12 cellular contexts compared by ENCODE assay signal in genomic region chr6:127300411-127300810, GRCh38. TPM values are rescaled to one million over a fixed set of nuclear protein-coding genes. Genes with fewer than 3 reads are reported as not detected.
DNase-seq lines count a peak whose midpoint lies in the region; ATAC-seq and TF ChIP-seq lines count a peak whose summit lies in the region.
"Had no signal": no experiment of that assay in that cellular context is flagged by ENCODE, and none has a peak within 500 bp of the region (broad histone marks: within the 10 kb centered on the region; RNA-seq: fewer than 3 reads in every experiment).

No MANE protein-coding gene starts in this region.

- CTCF ChIA-PET in MCF 10A (lab: Yijun Ruan, JAX) (interaction anchor here (0.5 to 4.2 kb wide), 11 partner anchors 15 to 1541 kb away, joined by 3 to 52 read pairs (median 4); partner anchors contain the start of gene RNF146), WTC11 (lab: Charles Lee) (interaction anchor here (1.4 to 2.3 kb wide), 2 partner anchors 34 to 120 kb away, joined by 5 to 10 read pairs; partner anchors contain the start of gene RNF146)

- intact Hi-C loops in MCF 10A (cut with micrococcal nuclease) (loop anchor here (5.0 kb wide), 1 partner anchor 42 kb away; the partner anchor contains the start of gene ECHDC1), breast epithelium (cut with DNase I; ENCODE audit: low total_unique reads) (no loop called here)

- H3K4me1 Mint-ChIP-seq in MCF 10A (ENCODE audit: insufficient read depth, unreplicated experiment): peaks cover 13% of the 10 kb centered on the region
- peaks cover 15% of the 10 kb centered on the region for H3K4me1 Mint-ChIP-seq in WTC11
- H3K4me1 Mint-ChIP-seq in glutamatergic neuron (ENCODE audit: low read depth, unreplicated experiment): peaks cover 10% of the 10 kb centered on the region
- peaks cover 7% of the 10 kb centered on the region for H3K4me1 Mint-ChIP-seq in type B pancreatic cell (ENCODE audit: unreplicated experiment)

- TF ChIP-seq POLR2A in breast epithelium (IDR thresholded peaks at IDR 0.05): no peak

- peak; percentile 14 for DNase-seq in MCF 10A (ENCODE audit: unreplicated experiment)
- no peak for DNase-seq in breast epithelium (ENCODE audit: low spot score in 2 of 2)
- no peak for DNase-seq in WTC11 (ENCODE audit: low spot score)
- peak; percentile 26 for DNase-seq in glutamatergic neuron
- no peak for DNase-seq in type B pancreatic cell (ENCODE audit: extremely low spot score, unreplicated experiment)
- DNase-seq in NCI-H146 treated with DMSO at 0.1 percent for 48 hours (lab: John Stamatoyannopoulos, UW; ENCODE audit: unreplicated experiment): no peak
- DNase-seq in NCI-H1694 treated with DMSO at 0.1 percent for 48 hours (lab: John Stamatoyannopoulos, UW): no peak
- DNase-seq: activated T-cell treated with anti-CD3 and anti-CD28 coated beads, Interleukin-2, amount 50 U/mL, for 72 hours; NCI-H2081; T-helper 1 cell had no signal

- TF ChIP-seq CTCF in MCF 10A (IDR thresholded peaks at IDR 0.05; ENCODE audit: unreplicated experiment) (no peak), breast epithelium (IDR thresholded peaks at IDR 0.05) (no peak), WTC11 (IDR thresholded peaks at IDR 0.05) (no peak), glutamatergic neuron (IDR thresholded peaks at IDR 0.05; ENCODE audit: partially characterized antibody, unreplicated experiment) (no peak), type B pancreatic cell (conservative IDR thresholded peaks at IDR 0.05) (no peak)

- POLR2A ChIA-PET in MCF 10A (lab: Yijun Ruan, JAX): interaction anchor here (1.1 to 1.3 kb wide), 2 partner anchors 9 to 17 kb away, joined by 3 read pairs; no protein-coding TSS in a partner anchor
- POLR2A ChIA-PET in WTC11 (lab: Charles Lee): no interaction called here

- H3K36me3 ChIP-seq in breast epithelium: no peaks in the 10 kb centered on the region

- H3K36me3 Mint-ChIP-seq in MCF 10A (ENCODE audit: insufficient read depth, unreplicated experiment) (peaks cover 15% of the 10 kb centered on the region), WTC11 (peaks cover 18% of the 10 kb centered on the region), glutamatergic neuron (ENCODE audit: unreplicated experiment) (no peaks in the 10 kb centered on the region), type B pancreatic cell (peaks cover 11% of the 10 kb centered on the region)

- H3K4me1 ChIP-seq in breast epithelium: no peaks in the 10 kb centered on the region

- H3K4me3 ChIP-seq in breast epithelium: no peak overlapping the region
- H3K4me3 ChIP-seq: BLaER1 had no signal

- H3K9me3 ChIP-seq in breast epithelium: no peaks in the 10 kb centered on the region

- H3K27me3 Mint-ChIP-seq in MCF 10A (ENCODE audit: insufficient read depth, unreplicated experiment): no peaks in the 10 kb centered on the region
- H3K27me3 Mint-ChIP-seq in WTC11 (ENCODE audit: low read depth): no peaks in the 10 kb centered on the region
- H3K27me3 Mint-ChIP-seq in glutamatergic neuron (ENCODE audit: unreplicated experiment): no peaks in the 10 kb centered on the region
- no peaks in the 10 kb centered on the region for H3K27me3 Mint-ChIP-seq in type B pancreatic cell

- no peak overlapping the region for H3K27ac ChIP-seq in breast epithelium
- H3K27ac ChIP-seq: BLaER1 had no signal

- no peaks in the 10 kb centered on the region for H3K27me3 ChIP-seq in breast epithelium
- H3K27me3 ChIP-seq: BLaER1 had no signal

- H3K9me3 Mint-ChIP-seq in MCF 10A (ENCODE audit: unreplicated experiment) (no peaks in the 10 kb centered on the region), WTC11 (peaks cover 10% of the 10 kb centered on the region), glutamatergic neuron (ENCODE audit: unreplicated experiment) (peaks cover 3% of the 10 kb centered on the region), type B pancreatic cell (no peaks in the 10 kb centered on the region)
- H3K9me3 Mint-ChIP-seq: activated T-cell treated with anti-CD3 and anti-CD28 coated beads, Interleukin-2, amount 50 U/mL, for 72 hours had no signal

- BruUV-seq in MCF 10A (replicated peaks; lab: Mats Ljungman, UMichigan): no TSS peak

- ATAC-seq in WTC11: peak; percentile 69
- no peak for ATAC-seq in GM19023 (IDR thresholded peaks at IDR 0.05; ENCODE audit: unreplicated experiment)
- ATAC-seq: activated T-cell treated with anti-CD3 and anti-CD28 coated beads, Interleukin-2, amount 50 U/mL, for 72 hours had no signal

- no peak overlapping the region for H3K27ac Mint-ChIP-seq in MCF 10A (ENCODE audit: low read depth, unreplicated experiment)
- H3K27ac Mint-ChIP-seq in WTC11: peak overlapping the region; percentile 29; the same call in 1 of the 2 replicates
- no peak overlapping the region for H3K27ac Mint-ChIP-seq in glutamatergic neuron (ENCODE audit: unreplicated experiment)
- peak overlapping the region; percentile 94 for H3K27ac Mint-ChIP-seq in type B pancreatic cell

- no peak overlapping the region for H3K4me3 Mint-ChIP-seq in MCF 10A (ENCODE audit: unreplicated experiment)
- H3K4me3 Mint-ChIP-seq in WTC11: no peak overlapping the region
- peak overlapping the region; percentile 7 for H3K4me3 Mint-ChIP-seq in glutamatergic neuron (ENCODE audit: unreplicated experiment)
- H3K4me3 Mint-ChIP-seq in type B pancreatic cell: no peak overlapping the region
- H3K4me3 Mint-ChIP-seq: activated T-cell treated with anti-CD3 and anti-CD28 coated beads, Interleukin-2, amount 50 U/mL, for 72 hours had no signal

TF ChIP-seq in WTC11, 78 proteins besides CTCF, POLR2A, EP300 and RAD21:
- TF ChIP-seq ZNF425 (CRISPR knock-in tag; conservative IDR thresholded peaks at IDR 0.05) (no peak), ZNF263 (CRISPR knock-in tag; IDR thresholded peaks at IDR 0.05; ENCODE audit: low read depth) (no peak), CREB1 (CRISPR knock-in tag; IDR thresholded peaks at IDR 0.05) (no peak), ATF6 (CRISPR knock-in tag; IDR thresholded peaks at IDR 0.05) (no peak), NFE2L1 (CRISPR knock-in tag; IDR thresholded peaks at IDR 0.05) (no peak), ZNF121 (CRISPR knock-in tag; IDR thresholded peaks at IDR 0.05) (no peak), EMX1 (CRISPR knock-in tag; IDR thresholded peaks at IDR 0.05) (no peak), MAX (CRISPR knock-in tag; IDR thresholded peaks at IDR 0.05) (no peak), USF1 (CRISPR knock-in tag; IDR thresholded peaks at IDR 0.05) (no peak), GABPB1 (CRISPR knock-in tag; IDR thresholded peaks at IDR 0.05) (no peak)

RNA-seq across cellular contexts. Expression of gene RNF146, which starts 33.7 kb away (rescaled TPM):
- total RNA-seq in MCF 10A (2022) (42.0 and 42.4 TPM in 2 replicates), breast epithelium (10 to 100 TPM; 77.7 to 86.3 (median 77.9) TPM), WTC11 (2021) (27.3 to 30.4 TPM (median 30.0 TPM) in 3 replicates), glutamatergic neuron (ENCODE audit: unreplicated experiment) (71.1 TPM), type B pancreatic cell (ENCODE audit: low replicate concordance) (32.3 and 46.8 TPM in 2 replicates)

RNA-seq across cellular contexts. Expression of gene ECHDC1, which starts 43.0 kb away (rescaled TPM):
- total RNA-seq in MCF 10A (2022) (60.4 and 70.7 TPM in 2 replicates), breast epithelium (10 to 100 TPM; 56.7 to 93.7 (median 82.2) TPM), WTC11 (2021) (43.1 to 60.0 TPM (median 44.3 TPM) in 3 replicates), glutamatergic neuron (ENCODE audit: unreplicated experiment) (38.4 TPM), type B pancreatic cell (ENCODE audit: low replicate concordance) (40.5 and 48.4 TPM in 2 replicates)

Comparison
In these comparisons a context has a peak if more than half of its experiments do, and no peak if none do; other contexts are left out.
1. DNase-seq: peak in MCF 10A (single experiment) and glutamatergic neuron (single experiment); none in breast epithelium (0 of 2), WTC11 (single experiment), type B pancreatic cell (single experiment), NCI-H146 treated with DMSO at 0.1 percent for 48 hours (single experiment) and NCI-H1694 treated with DMSO at 0.1 percent for 48 hours (single experiment).
2. H3K27ac Mint-ChIP-seq: peak in WTC11 (single experiment) and type B pancreatic cell (single experiment); none in MCF 10A (single experiment) and glutamatergic neuron (single experiment).